In genomic region chr19:1259873-1260748, GRCh38 we compare ENCODE assay signal across 8 cellular contexts. TPM values are rescaled to one million over a fixed set of nuclear protein-coding genes. Genes with fewer than 3 reads are reported as not detected.
DNase-seq lines count a peak whose midpoint lies in the region; ATAC-seq and TF ChIP-seq lines count a peak whose summit lies in the region.

No MANE protein-coding gene starts in this region.

- no peaks in the 10 kb centered on the region for H3K9me2 ChIP-seq in Karpas-422 (replicated peaks; ENCODE audit: insufficient read depth, low read length)

- intact Hi-C loops in Right ventricle myocardium superior (cut with DNase I), result no loop called here

- H3K9me3 Mint-ChIP-seq in activated naive CD4-positive, alpha-beta T cell treated with anti-CD3 and anti-CD28 coated beads, Interleukin-2, amount 50 U/mL, for 72 hours, result no peaks in the 10 kb centered on the region

- H3K4me2 ChIP-seq in Karpas-422 (ENCODE audit: low read depth, low read length, poor library complexity, severe bottlenecking), result peak overlapping the region; percentile 94

- DNase-seq in cardiac muscle cell (ENCODE audit: low read depth in 1 of 2, low spot score in 1 of 2) (no peak), Right ventricle myocardium superior (no peak), Karpas-422 (peak; percentile 77), amniotic stem cell (lab: John Stamatoyannopoulos, UW) (no peak), GDM1 (lab: John Stamatoyannopoulos, UW) (no peak)
- DNase-seq in activated naive CD4-positive, alpha-beta T cell treated with anti-CD3 and anti-CD28 coated beads, Interleukin-2, amount 50 U/mL, for 72 hours (ENCODE audit: low spot score in 2 of 2), result peak in 1 of 2 donors; percentile 85
- peak; percentile 68 for DNase-seq in stimulated activated CD8-positive, alpha-beta memory T cell treated with anti-CD3 and anti-CD28 coated beads, Interleukin-4, amount 100 ng/mL, for 48 hours

- peak overlapping the region; percentile 92 to 96 for H3K27ac Mint-ChIP-seq in activated naive CD4-positive, alpha-beta T cell treated with anti-CD3 and anti-CD28 coated beads, Interleukin-2, amount 50 U/mL, for 72 hours

- H2AFZ ChIP-seq in Karpas-422 (ENCODE audit: low read length), result no peak overlapping the region

- H3K79me2 ChIP-seq in Karpas-422 (ENCODE audit: low read length), result no peaks in the 10 kb centered on the region

- H4K20me1 ChIP-seq in Karpas-422 (ENCODE audit: insufficient read depth, low read depth, low read length), result peaks cover 7% of the 10 kb centered on the region; the same call in 1 of the 2 replicates

- H3K36me3 Mint-ChIP-seq in activated naive CD4-positive, alpha-beta T cell treated with anti-CD3 and anti-CD28 coated beads, Interleukin-2, amount 50 U/mL, for 72 hours, result peaks cover 10 to 25% of the 10 kb centered on the region in 2 donors

- H3K36me3 ChIP-seq in cardiac muscle cell, result peaks cover 26% of the 10 kb centered on the region
- peaks cover 5% of the 10 kb centered on the region; the same call in 1 of the 2 replicates for H3K36me3 ChIP-seq in Karpas-422 (ENCODE audit: insufficient read depth, low read length)
- peaks cover 32% of the 10 kb centered on the region for H3K36me3 ChIP-seq in iPS-20b (ENCODE audit: insufficient read depth, low read depth, low read length)

- ATAC-seq in Right ventricle myocardium superior (ENCODE audit: poor library complexity), result no peak
- ATAC-seq in activated naive CD4-positive, alpha-beta T cell treated with anti-CD3 and anti-CD28 coated beads, Interleukin-2, amount 50 U/mL, for 72 hours, result peak; percentile 38 to 47

- H3K4me1 ChIP-seq in cardiac muscle cell (ENCODE audit: low read depth), result peaks cover 23% of the 10 kb centered on the region
- peaks cover 84% of the 10 kb centered on the region for H3K4me1 ChIP-seq in Karpas-422 (ENCODE audit: low read length)
- H3K4me1 ChIP-seq in iPS-20b (ENCODE audit: insufficient read depth, low read length), result peaks cover 35% of the 10 kb centered on the region

- H3K27me3 ChIP-seq in cardiac muscle cell (no peaks in the 10 kb centered on the region), Karpas-422 (ENCODE audit: low read length) (no peaks in the 10 kb centered on the region), iPS-20b (ENCODE audit: insufficient read depth, low read length) (no peaks in the 10 kb centered on the region)

- peak overlapping the region; percentile 81 for H3K9ac ChIP-seq in Karpas-422 (ENCODE audit: low read length)
- H3K9ac ChIP-seq in iPS-20b (ENCODE audit: low read depth, low read length), result peak overlapping the region; percentile 37; the same call in 1 of the 2 replicates

- H3K27ac ChIP-seq in cardiac muscle cell (peak overlapping the region; percentile 53), Karpas-422 (ENCODE audit: low read length) (peak overlapping the region; percentile 92), iPS-20b (ENCODE audit: low read length) (peak overlapping the region; percentile 9)

- H3K9me3 ChIP-seq in cardiac muscle cell (ENCODE audit: low read depth), result no peaks in the 10 kb centered on the region
- no peaks in the 10 kb centered on the region for H3K9me3 ChIP-seq in Karpas-422 (ENCODE audit: low read length)
- no peaks in the 10 kb centered on the region for H3K9me3 ChIP-seq in iPS-20b (ENCODE audit: insufficient read depth, low read depth, low read length)

- TF ChIP-seq CTCF in cardiac muscle cell (IDR thresholded peaks at IDR 0.05; ENCODE audit: low read depth, low read length), result no peak

- peak overlapping the region; percentile 43 for H3K4me3 ChIP-seq in cardiac muscle cell
- peak overlapping the region; percentile 68 for H3K4me3 ChIP-seq in Karpas-422 (ENCODE audit: low read length)
- H3K4me3 ChIP-seq in iPS-20b (ENCODE audit: low read length), result peak overlapping the region; percentile 58; the same call in 1 of the 2 replicates

RNA-seq across cellular contexts. Expression of gene CIRBP, which starts 9.0 kb away (rescaled TPM):
- total RNA-seq in cardiac muscle cell (1,112 and 2,236 TPM in 2 replicates), Right ventricle myocardium superior (219 TPM)
- polyA plus RNA-seq in cardiac muscle cell, result 716 and 851 TPM in 2 replicates
- 141 and 291 TPM in 2 replicates for total RNA-seq in Karpas-422 (2014; rRNA removed; shearing (Covaris generic); ENCODE audit: low replicate concordance)
- 100 to 1,000 TPM; 148 to 157 TPM for total RNA-seq in activated naive CD4-positive, alpha-beta T cell treated with anti-CD3 and anti-CD28 coated beads, Interleukin-2, amount 50 U/mL, for 72 hours

RNA-seq across cellular contexts. Expression of gene MIDN, which starts 11.7 kb away (rescaled TPM):
- total RNA-seq in cardiac muscle cell (45.6 and 89.2 TPM in 2 replicates), Right ventricle myocardium superior (54.1 TPM)
- 58.1 and 76.0 TPM in 2 replicates for polyA plus RNA-seq in cardiac muscle cell
- 21.4 and 40.5 TPM in 2 replicates for total RNA-seq in Karpas-422 (2014; rRNA removed; shearing (Covaris generic); ENCODE audit: low replicate concordance)
- 100 to 1,000 TPM in 1 of 2 donors, 10 to 100 TPM in 1; 52.9 to 113 TPM for total RNA-seq in activated naive CD4-positive, alpha-beta T cell treated with anti-CD3 and anti-CD28 coated beads, Interleukin-2, amount 50 U/mL, for 72 hours

RNA-seq across cellular contexts. Expression of gene FAM174C, which starts 15.2 kb away (rescaled TPM):
- total RNA-seq in cardiac muscle cell (31.2 and 44.9 TPM in 2 replicates), Right ventricle myocardium superior (12.4 TPM)
- polyA plus RNA-seq in cardiac muscle cell, result 34.0 and 34.4 TPM in 2 replicates
- total RNA-seq in Karpas-422 (2014; rRNA removed; shearing (Covaris generic); ENCODE audit: low replicate concordance), result 32.7 and 68.1 TPM in 2 replicates
- total RNA-seq in activated naive CD4-positive, alpha-beta T cell treated with anti-CD3 and anti-CD28 coated beads, Interleukin-2, amount 50 U/mL, for 72 hours, result 10 to 100 TPM; 42.1 to 76.0 TPM

RNA-seq across cellular contexts. Expression of gene ATP5F1D, which starts 18.6 kb away (rescaled TPM):
- 188 and 355 TPM in 2 replicates for total RNA-seq in cardiac muscle cell
- 505 and 638 TPM in 2 replicates for polyA plus RNA-seq in cardiac muscle cell
- total RNA-seq in Right ventricle myocardium superior, result 692 TPM
- 64.3 and 110 TPM in 2 replicates for total RNA-seq in Karpas-422 (2014; rRNA removed; shearing (Covaris generic); ENCODE audit: low replicate concordance)
- total RNA-seq in activated naive CD4-positive, alpha-beta T cell treated with anti-CD3 and anti-CD28 coated beads, Interleukin-2, amount 50 U/mL, for 72 hours, result 100 to 1,000 TPM; 114 to 201 TPM

RNA-seq across cellular contexts. Expression of gene CBARP, which starts 22.3 kb away (rescaled TPM):
- total RNA-seq in cardiac muscle cell (21.1 and 29.1 TPM in 2 replicates), Right ventricle myocardium superior (1.1 TPM)
- 22.1 and 30.6 TPM in 2 replicates for polyA plus RNA-seq in cardiac muscle cell
- total RNA-seq in Karpas-422 (2014; rRNA removed; shearing (Covaris generic); ENCODE audit: low replicate concordance), result 1.6 and 4.1 TPM in 2 replicates
- total RNA-seq in activated naive CD4-positive, alpha-beta T cell treated with anti-CD3 and anti-CD28 coated beads, Interleukin-2, amount 50 U/mL, for 72 hours, result 1 to 10 TPM; 1.0 to 1.6 TPM

Comparison
In these comparisons a context has a peak if more than half of its experiments do, and no peak if none do; other contexts are left out.
1. DNase-seq: peak in Karpas-422 (single experiment) and stimulated activated CD8-positive, alpha-beta memory T cell treated with anti-CD3 and anti-CD28 coated beads, Interleukin-4, amount 100 ng/mL, for 48 hours (single experiment); none in cardiac muscle cell (0 of 2), Right ventricle myocardium superior (single experiment), amniotic stem cell (single experiment) and GDM1 (single experiment).
2. H3K27ac ChIP-seq: peak in every context shown above with its lines; median percentile 92 in Karpas-422; 53 in cardiac muscle cell; 9 in iPS-20b.
3. Peak in every context shown above with its lines, with median percentiles within 50 percentile points of each other: H3K4me3 ChIP-seq.